In genomic region chr18:10316778-10317177, GRCh38 we compare ENCODE assay signal across 30 cellular contexts.
"Had no signal": no experiment of that assay in that cellular context is flagged by ENCODE, and none has a peak within 500 bp of the region (broad histone marks: within the 10 kb centered on the region; RNA-seq: fewer than 3 reads in every experiment).

No MANE protein-coding gene starts in this region.

- H3K27ac Mint-ChIP-seq: activated CD4-positive, alpha-beta memory T cell treated with anti-CD3 and anti-CD28 coated beads, Interleukin-2, amount 10 ng/mL, durations not matched to agents 7 days and 5 days; activated naive CD8-positive, alpha-beta T cell treated with anti-CD3 and anti-CD28 coated beads for 36 hours; activated T-cell treated with anti-CD3 and anti-CD28 coated beads, Interleukin-2, amount 50 U/mL, for 72 hours; activated T-helper 17 cell treated with anti-CD3 and anti-CD28 coated beads, Interleukin-2, amount 50 U/mL, for 72 hours; T-helper 1 cell treated with Interleukin-12 subunit alpha and Interleukin-12 subunit beta and Interleukin-4 antibody, amounts not matched to agents 30 μg/mL and 1 μg/mL, for 36 hours; T-helper 2 cell treated with Interferon-gamma antibody and Interleukin-4, amounts not matched to agents 5 μg/mL and 100 μg/mL, for 36 hours had no signal

- H3K4me1 Mint-ChIP-seq: activated CD4-positive, alpha-beta memory T cell treated with anti-CD3 and anti-CD28 coated beads, Interleukin-2, amount 10 ng/mL, durations not matched to agents 7 days and 5 days; activated naive CD8-positive, alpha-beta T cell treated with anti-CD3 and anti-CD28 coated beads for 36 hours; activated T-helper 17 cell treated with anti-CD3 and anti-CD28 coated beads, Interleukin-2, amount 50 U/mL, for 72 hours had no signal

- H3K4me3 ChIP-seq: K562, Peyer's patch, SJSA1 had no signal

- H3K9me3 ChIP-seq: Peyer's patch, SJSA1, SK-N-SH had no signal

- H3K36me3 ChIP-seq: brain microvascular endothelial cell, Peyer's patch, SJSA1 had no signal

- DNase-seq: activated CD4-positive, alpha-beta memory T cell treated with anti-CD3 and anti-CD28 coated beads, Interleukin-2, amount 10 ng/mL, durations not matched to agents 7 days and 5 days; activated CD4-positive, alpha-beta T cell treated with anti-CD3 and anti-CD28 coated beads for 1 hour; activated CD4-positive, alpha-beta T cell treated with anti-CD3 and anti-CD28 coated beads for 48 hours; activated effector memory CD4-positive, alpha-beta T cell treated with anti-CD3 and anti-CD28 coated beads, Interleukin-2, amount 50 U/mL, for 16 hours; activated naive CD4-positive, alpha-beta T cell; activated naive CD4-positive, alpha-beta T cell treated with anti-CD3 and anti-CD28 coated beads, Interleukin-2, amount 50 U/mL, for 16 hours; activated naive CD8-positive, alpha-beta T cell treated with anti-CD3 and anti-CD28 coated beads for 36 hours; activated T-cell treated with anti-CD3 and anti-CD28 coated beads, Interleukin-2, amount 50 U/mL, for 1 hour; activated T-cell treated with anti-CD3 and anti-CD28 coated beads, Interleukin-2, amount 50 U/mL, for 72 hours; amniotic stem cell; aorta; brain microvascular endothelial cell; central memory CD4-positive, alpha-beta T cell; NCI-H1105; NCI-H1417 treated with DMSO at 0.1 percent for 48 hours; NCI-H187 treated with DMSO at 0.1 percent for 48 hours; NCI-H2081; NCI-H345; NCI-H524 treated with DMSO at 0.1 percent for 48 hours; PC-3; Peyer's patch; RPMI8226; SHP77 treated with DMSO at 0.1 percent for 48 hours; SK-N-SH had no signal

- H3K4me3 Mint-ChIP-seq: activated CD4-positive, alpha-beta memory T cell treated with anti-CD3 and anti-CD28 coated beads, Interleukin-2, amount 10 ng/mL, durations not matched to agents 7 days and 5 days; activated naive CD8-positive, alpha-beta T cell treated with anti-CD3 and anti-CD28 coated beads for 36 hours; activated T-cell treated with anti-CD3 and anti-CD28 coated beads, Interleukin-2, amount 50 U/mL, for 72 hours; activated T-helper 17 cell treated with anti-CD3 and anti-CD28 coated beads, Interleukin-2, amount 50 U/mL, for 72 hours; T-helper 1 cell treated with Interleukin-12 subunit alpha and Interleukin-12 subunit beta and Interleukin-4 antibody, amounts not matched to agents 30 μg/mL and 1 μg/mL, for 36 hours; T-helper 2 cell treated with Interferon-gamma antibody and Interleukin-4, amounts not matched to agents 5 μg/mL and 100 μg/mL, for 36 hours; WTC11 had no signal

- H3K4me1 ChIP-seq: Peyer's patch had no signal

- H3K9ac ChIP-seq: SK-N-SH had no signal

- H3K27me3 Mint-ChIP-seq: activated CD4-positive, alpha-beta memory T cell treated with anti-CD3 and anti-CD28 coated beads, Interleukin-2, amount 10 ng/mL, durations not matched to agents 7 days and 5 days; activated naive CD8-positive, alpha-beta T cell treated with anti-CD3 and anti-CD28 coated beads for 36 hours had no signal

- H3K9me3 Mint-ChIP-seq: activated CD4-positive, alpha-beta memory T cell treated with anti-CD3 and anti-CD28 coated beads, Interleukin-2, amount 10 ng/mL, durations not matched to agents 7 days and 5 days; activated naive CD8-positive, alpha-beta T cell treated with anti-CD3 and anti-CD28 coated beads for 36 hours; activated T-cell treated with anti-CD3 and anti-CD28 coated beads, Interleukin-2, amount 50 U/mL, for 72 hours; T-helper 1 cell treated with Interleukin-12 subunit alpha and Interleukin-12 subunit beta and Interleukin-4 antibody, amounts not matched to agents 30 μg/mL and 1 μg/mL, for 36 hours; T-helper 2 cell treated with Interferon-gamma antibody and Interleukin-4, amounts not matched to agents 5 μg/mL and 100 μg/mL, for 36 hours had no signal

- H3K27me3 ChIP-seq: brain microvascular endothelial cell, Peyer's patch, SJSA1 had no signal

- H3K4me2 ChIP-seq: SK-N-SH had no signal

- H3K27ac ChIP-seq: brain microvascular endothelial cell, Peyer's patch, SJSA1 had no signal

- H3K36me3 Mint-ChIP-seq: activated naive CD8-positive, alpha-beta T cell treated with anti-CD3 and anti-CD28 coated beads for 36 hours had no signal

- ATAC-seq: activated T-cell treated with anti-CD3 and anti-CD28 coated beads, Interleukin-2, amount 50 U/mL, for 72 hours; activated T-helper 17 cell treated with anti-CD3 and anti-CD28 coated beads, Interleukin-2, amount 50 U/mL, for 72 hours; K562; PC-3; WTC11 had no signal
